21 cellular contexts compared by ENCODE assay signal in the genomic region with DNA sequence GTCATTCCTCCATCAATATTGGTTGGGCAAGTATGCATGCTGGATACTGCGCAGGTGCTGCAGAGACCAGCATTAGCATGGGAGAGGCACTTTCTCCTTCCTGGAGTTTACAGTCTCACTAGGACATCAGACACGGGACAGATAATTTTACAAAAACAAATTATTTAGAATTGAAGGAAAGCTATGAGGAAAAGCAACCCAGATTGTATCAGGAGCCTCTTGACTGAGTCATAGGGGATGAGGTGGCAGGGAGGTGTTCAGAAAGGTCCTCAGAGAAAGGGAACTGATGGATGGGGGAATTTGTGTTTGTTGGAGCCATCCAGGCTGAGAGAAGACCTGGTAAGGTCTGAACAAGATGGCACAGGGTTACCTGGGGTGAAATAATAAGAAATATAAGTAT. TPM values are rescaled to one million over a fixed set of nuclear protein-coding genes. Genes with fewer than 3 reads are reported as not detected.
DNase-seq lines count a peak whose midpoint lies in the region; ATAC-seq, FAIRE-seq and TF ChIP-seq lines count a peak whose summit lies in the region.
"Had no signal": no experiment of that assay in that cellular context is flagged by ENCODE, and none has a peak within 500 bp of the region (broad histone marks: within the 10 kb centered on the region; RNA-seq: fewer than 3 reads in every experiment).

No MANE protein-coding gene starts in this region.

- POLR2A ChIA-PET in PC-9 (lab: Charles Lee; ENCODE audit: unreplicated experiment): interaction anchor here (0.7 to 0.8 kb wide), 3 partner anchors 52 to 266 kb away, joined by 6 to 19 read pairs (median 8); no protein-coding TSS in a partner anchor

- H3K4me3 ChIP-seq in PC-9 (no peak overlapping the region), bronchial epithelial cell (ENCODE audit: low read depth, low read length) (no peak overlapping the region), coronary artery (no peak overlapping the region)
- H3K4me3 ChIP-seq: SJCRH30, thoracic aorta, uterus had no signal

- H3K9me2 ChIP-seq in PC-9 (ENCODE audit: insufficient read depth): no peaks in the 10 kb centered on the region

- no peak overlapping the region for H2AFZ ChIP-seq in PC-9

- no peak for TF ChIP-seq POLR2A in H54 (IDR thresholded peaks at IDR 0.05; ENCODE audit: low read depth, low read length)

- no TSS peak for BruUV-seq in PC-9 (replicated peaks; lab: Mats Ljungman, UMichigan)

- FAIRE-seq in H54 (lab: Jason Lieb, UNC): peak; percentile 61
- no peak for FAIRE-seq in bronchial epithelial cell (lab: Jason Lieb, UNC)
- FAIRE-seq: D721Med had no signal

- H3K4me1 ChIP-seq in PC-9 (replicated peaks; ENCODE audit: insufficient read depth): peaks cover 20% of the 10 kb centered on the region
- H3K4me1 ChIP-seq: uterus had no signal

- CTCF ChIA-PET in PC-9 (lab: Charles Lee): interaction anchor here (0.7 to 2.4 kb wide), 5 partner anchors 42 to 150 kb away, joined by 3 to 12 read pairs (median 4); a partner anchor contains a TSS

- H3K27ac ChIP-seq in PC-9: peak overlapping the region; percentile 17
- no peak overlapping the region for H3K27ac ChIP-seq in coronary artery
- H3K27ac ChIP-seq: thoracic aorta, uterus had no signal

- intact Hi-C loops in PC-9 (cut with micrococcal nuclease; ENCODE audit: unreplicated experiment): loop anchor here (1.0 to 2.0 kb wide), 2 partner anchors 43 to 61 kb away; a partner anchor contains a TSS

- peak overlapping the region; percentile 19; the same call in 1 of the 2 replicates for H3K4me2 ChIP-seq in PC-9

- H3K27me3 ChIP-seq in PC-9 (ENCODE audit: insufficient read depth, low read depth) (no peaks in the 10 kb centered on the region), bronchial epithelial cell (ENCODE audit: control insufficient read depth, insufficient read depth, low read length) (no peaks in the 10 kb centered on the region)
- H3K27me3 ChIP-seq: SJCRH30, uterus had no signal

- ATAC-seq in HG02885 (IDR thresholded peaks at IDR 0.05; ENCODE audit: poor library complexity, unreplicated experiment): no peak
- ATAC-seq: activated CD8-positive, alpha-beta T cell treated with anti-CD3 and anti-CD28 coated beads for 36 hours; activated T-helper 17 cell treated with anti-CD3 and anti-CD28 coated beads, Interleukin-2, amount 50 U/mL, for 72 hours; naive thymus-derived CD8-positive, alpha-beta T cell had no signal

- no peaks in the 10 kb centered on the region for H3K36me3 ChIP-seq in PC-9 (ENCODE audit: low read depth)
- no peaks in the 10 kb centered on the region for H3K36me3 ChIP-seq in bronchial epithelial cell (ENCODE audit: control insufficient read depth, insufficient read depth, low read length)
- H3K36me3 ChIP-seq: SJCRH30, thoracic aorta, uterus had no signal

- TF ChIP-seq CTCF in PC-9 (conservative IDR thresholded peaks at IDR 0.05) (no peak), bronchial epithelial cell (IDR thresholded peaks at IDR 0.05; ENCODE audit: insufficient read depth, low read length, severe bottlenecking) (no peak), coronary artery (IDR thresholded peaks at IDR 0.05) (no peak)

- H3K9me3 ChIP-seq in PC-9 (ENCODE audit: insufficient read depth, low read depth): no peaks in the 10 kb centered on the region
- H3K9me3 ChIP-seq: SJCRH30, thoracic aorta, uterus had no signal

- peak; percentile 71 for DNase-seq in H54 (ENCODE audit: insufficient read length, low spot score)
- DNase-seq in PC-9: peak; percentile 42 to 73
- peak; percentile 53 for DNase-seq in bronchial epithelial cell (ENCODE audit: low read depth)
- peak; percentile 46 for DNase-seq in kidney tubule cell (ENCODE audit: low spot score)
- no peak for DNase-seq in COR-L47 (lab: John Stamatoyannopoulos, UW)
- no peak for DNase-seq in coronary artery (ENCODE audit: low spot score)
- DNase-seq: activated CD8-positive, alpha-beta T cell treated with anti-CD3 and anti-CD28 coated beads for 36 hours; anterior cingulate cortex; caudate nucleus; H9; islet precursor cell; midbrain; naive thymus-derived CD8-positive, alpha-beta T cell; NCI-H524; occipital lobe; SJCRH30; uterus had no signal

- peaks cover 14% of the 10 kb centered on the region; the same call in 1 of the 2 replicates for H3F3A ChIP-seq in PC-9 (ENCODE audit: insufficient read depth, low read depth)

- H3K79me2 ChIP-seq in PC-9 (ENCODE audit: low read depth): no peaks in the 10 kb centered on the region

- no peaks in the 10 kb centered on the region for H4K20me1 ChIP-seq in PC-9 (ENCODE audit: insufficient read depth)

RNA-seq across cellular contexts. Expression of a gene that starts 24.5 kb away (rescaled TPM):
- total RNA-seq in PC-9 (2021): 58.1 and 82.6 TPM in 2 replicates
- 28.4 and 41.1 TPM in 2 replicates for total RNA-seq in bronchial epithelial cell

RNA-seq across cellular contexts. Expression of a gene that starts 41.8 kb away (rescaled TPM):
- total RNA-seq in PC-9 (2021) (135 and 207 TPM in 2 replicates), bronchial epithelial cell (420 and 822 TPM in 2 replicates)

Comparison
In these comparisons a context has a peak if more than half of its experiments do, and no peak if none do; other contexts are left out.
1. DNase-seq: peak in H54 (single experiment), PC-9 (2 of 2), bronchial epithelial cell (single experiment) and kidney tubule cell (single experiment); none in COR-L47 (single experiment) and coronary artery (single experiment).